ENCODE assay signal across 16 cellular contexts in the genomic region with DNA sequence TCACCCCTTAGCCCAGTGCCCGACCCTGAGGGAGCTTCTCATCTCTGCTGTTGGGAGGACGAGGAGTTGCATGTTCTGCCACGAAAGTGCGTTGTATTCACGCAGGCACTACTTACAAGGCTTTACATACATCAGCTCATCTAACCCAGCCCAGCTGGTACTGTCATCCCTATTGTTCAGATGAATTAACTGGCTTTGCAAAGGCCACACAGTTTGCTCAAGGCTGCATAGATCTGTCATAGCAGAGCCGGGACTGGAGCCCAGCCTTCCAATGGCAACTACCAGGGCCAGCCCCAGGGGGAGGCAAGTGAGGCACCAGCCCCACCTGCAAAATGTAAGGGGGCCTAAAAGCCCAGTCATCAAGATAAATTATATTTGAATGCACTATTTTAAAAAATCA.
"Had no signal": no experiment of that assay in that cellular context is flagged by ENCODE, and none has a peak within 500 bp of the region (broad histone marks: within the 10 kb centered on the region; RNA-seq: fewer than 3 reads in every experiment).

No MANE protein-coding gene starts in this region.

- ATAC-seq: heart right ventricle; left colon; left ventricle myocardium superior; mucosa of descending colon; naive thymus-derived CD8-positive, alpha-beta T cell; right cardiac atrium had no signal

- H3K27ac ChIP-seq: coronary artery, heart right ventricle, testis had no signal

- H3K27me3 ChIP-seq: testis, tibial nerve had no signal

- H3K4me3 ChIP-seq: coronary artery, heart right ventricle, mucosa of descending colon, testis, tibial nerve had no signal

- DNase-seq: central memory CD4-positive, alpha-beta T cell; effector CD8-positive, alpha-beta T cell; heart right ventricle; immature natural killer cell; kidney; left colon; left ventricle myocardium superior; mucosa of descending colon; naive thymus-derived CD8-positive, alpha-beta T cell; right cardiac atrium; small intestine; stimulated activated CD4-positive, alpha-beta T cell treated with anti-CD3 and anti-CD28 coated beads, Interleukin-12 subunit alpha, Interleukin-12 subunit beta, amount 100 ng/mL, for 4 hours; stimulated activated naive CD4-positive, alpha-beta T cell treated with Interleukin-2 at 50 U/mL for 16 hours; testis had no signal
